ENCODE assay signal across 17 cellular contexts in the genomic region with DNA sequence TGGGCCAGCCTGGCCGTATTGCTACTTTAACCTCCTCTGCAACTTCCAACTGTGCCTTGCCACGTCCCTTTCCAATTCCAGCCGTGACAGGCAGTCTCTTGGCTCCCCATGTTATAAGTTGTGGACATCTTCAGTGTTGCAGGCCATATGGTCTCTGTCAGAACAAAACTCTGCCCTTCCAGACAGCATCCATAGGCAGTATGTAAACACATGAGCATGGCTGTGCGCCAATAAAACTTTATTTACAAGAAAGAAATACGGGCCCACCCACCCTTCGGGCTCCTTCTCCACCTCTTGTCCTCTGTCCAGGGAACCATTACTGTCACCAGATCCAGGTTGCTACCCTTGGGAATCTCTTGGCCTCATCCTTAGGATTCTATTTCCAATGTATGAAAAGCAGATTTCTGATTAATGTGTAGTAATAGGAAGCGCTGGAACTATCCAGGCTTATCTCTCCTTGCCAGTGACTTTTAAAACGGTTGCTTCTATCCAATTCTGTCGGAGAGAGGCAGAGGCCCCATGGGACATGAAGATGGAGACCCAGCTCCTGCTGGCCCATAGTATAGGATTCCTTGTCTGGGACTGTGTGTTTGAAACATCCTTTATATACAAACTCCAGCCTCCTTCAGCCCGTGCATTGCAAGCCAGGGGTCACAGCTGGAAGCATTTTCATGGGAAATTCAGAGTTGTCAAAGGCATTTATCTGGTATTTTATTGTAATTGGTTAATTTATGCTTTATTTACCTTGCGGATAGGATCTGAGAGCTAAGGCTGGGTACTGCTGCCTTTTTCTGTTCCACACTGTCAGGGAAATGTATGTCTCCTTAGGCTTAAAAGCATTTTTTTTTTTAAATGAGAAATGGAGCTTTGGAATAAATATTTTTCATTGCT.
"Had no signal": no experiment of that assay in that cellular context is flagged by ENCODE, and none has a peak within 500 bp of the region (broad histone marks: within the 10 kb centered on the region; RNA-seq: fewer than 3 reads in every experiment).

No MANE protein-coding gene starts in this region.

- H3K9me3 ChIP-seq: neutrophil, tibial nerve had no signal

- H3K4me1 ChIP-seq: foreskin keratinocyte had no signal

- H3K4me3 ChIP-seq: skin epidermis, tibial nerve had no signal

- H3K27ac ChIP-seq: foreskin keratinocyte, neutrophil, skin epidermis, tibial nerve had no signal

- H3K27me3 ChIP-seq: tibial nerve had no signal

- DNase-seq: activated CD4-positive, alpha-beta T cell treated with anti-CD3 and anti-CD28 coated beads for 48 hours; activated CD8-positive, alpha-beta memory T cell treated with anti-CD3 and anti-CD28 coated beads, Interleukin-2, amount 50 U/mL, for 48 hours; activated gamma-delta T cell treated with Interleukin-2 at 50 U/mL for 16 hours; activated naive CD8-positive, alpha-beta T cell treated with anti-CD3 and anti-CD28 coated beads for 36 hours; activated T-cell treated with anti-CD3 and anti-CD28 coated beads, Interleukin-2, amount 50 U/mL, for 72 hours; anterior cingulate cortex; effector memory CD4-positive, alpha-beta T cell; foreskin keratinocyte; immature natural killer cell; retina; stimulated activated CD4-positive, alpha-beta T cell treated with anti-CD3 and anti-CD28 coated beads, Interleukin-15, amount 100 ng/mL, for 24 hours; stimulated activated CD4-positive, alpha-beta T cell treated with anti-CD3 and anti-CD28 coated beads, Interleukin-4, amount 100 ng/mL, for 1 hour; stimulated activated naive CD4-positive, alpha-beta T cell treated with Interleukin-2 at 50 U/mL for 16 hours; T-helper 2 cell had no signal

- H3K36me3 ChIP-seq: neutrophil, tibial nerve had no signal
